In genomic region chr2:120570001-120570400, GRCh38 we compare ENCODE assay signal across 20 cellular contexts.
DNase-seq lines count a peak whose midpoint lies in the region; ATAC-seq, FAIRE-seq and TF ChIP-seq lines count a peak whose summit lies in the region.
"Had no signal": no experiment of that assay in that cellular context is flagged by ENCODE, and none has a peak within 500 bp of the region (broad histone marks: within the 10 kb centered on the region; RNA-seq: fewer than 3 reads in every experiment).

No MANE protein-coding gene starts in this region.

- H3K4me3 ChIP-seq in NB4 (ENCODE audit: low read depth, low read length) (no peak overlapping the region), H1 (ENCODE audit: extremely low read depth in 1 of 4, insufficient read depth in 2 of 4, low read depth in 3 of 4, low read length in 4 of 4) (no peak overlapping the region), gastrocnemius medialis (no peak overlapping the region), psoas muscle (no peak overlapping the region)

- no peak for TF ChIP-seq RAD21 in H1 (IDR thresholded peaks at IDR 0.05 in 1 of 2, conservative IDR thresholded peaks at IDR 0.05 in 1 of 2; ENCODE audit: low read depth in 2 of 2, low read length in 2 of 2)

- no peaks in the 10 kb centered on the region for H3K79me2 ChIP-seq in H1 (ENCODE audit: control insufficient read depth in 1 of 2, insufficient read depth in 2 of 2, low read length in 2 of 2)

- ATAC-seq in Right ventricle myocardium inferior (no peak), gastrocnemius medialis (no peak), psoas muscle (no peak)
- ATAC-seq: HCT116 had no signal

- TF ChIP-seq EP300 in H1 (IDR thresholded peaks at IDR 0.05; ENCODE audit: borderline replicate concordance in 1 of 2, low read depth in 2 of 2, low read length in 2 of 2), result no peak

- TF ChIP-seq CTCF in NB4 (IDR thresholded peaks at IDR 0.05; ENCODE audit: low read depth, low read length) (no peak), H1 (IDR thresholded peaks at IDR 0.05; ENCODE audit: control extremely low read depth in 1 of 3, insufficient read depth in 1 of 3, low read depth in 1 of 3, low read length in 3 of 3) (no peak), gastrocnemius medialis (IDR thresholded peaks at IDR 0.05 in 4 of 5, conservative IDR thresholded peaks at IDR 0.05 in 1 of 5) (no peak), psoas muscle (IDR thresholded peaks at IDR 0.05) (no peak)

- H3K27ac ChIP-seq in H1 (ENCODE audit: low read depth, low read length) (no peak overlapping the region), gastrocnemius medialis (no peak overlapping the region), psoas muscle (no peak overlapping the region)
- H3K27ac ChIP-seq: 22Rv1 had no signal

- no peak overlapping the region for H2AFZ ChIP-seq in H1 (ENCODE audit: low read length)

- H4K8ac ChIP-seq in H1 (ENCODE audit: extremely low read depth, insufficient read depth, low read length), result peak overlapping the region; percentile 62; the same call in 1 of the 2 replicates

- H2AK5ac ChIP-seq in H1 (ENCODE audit: low read depth, low read length), result 0 out of 2 replicates have a peak overlapping the region, but pooled peaks have one; percentile 16

- H3K4me1 ChIP-seq in H1 (replicated peaks in 1 of 4; ENCODE audit: control insufficient read depth in 3 of 4, insufficient read depth in 4 of 4, low read length in 3 of 4), result peaks cover 0 to 1% (median 0%) of the 10 kb centered on the region in 4 experiments; a peak in 2 of 7 replicates
- peaks cover 15% of the 10 kb centered on the region in 2 donors for H3K4me1 ChIP-seq in gastrocnemius medialis
- H3K4me1 ChIP-seq in psoas muscle, result peaks cover 6% of the 10 kb centered on the region

- H2BK120ac ChIP-seq in H1 (replicated peaks; ENCODE audit: low read depth, low read length), result no peak overlapping the region

- POLR2A ChIA-PET in H1 (lab: Charles Lee; ENCODE audit: partially characterized antibody), result interaction anchor here (1.1 kb wide), 1 partner anchor 10 kb away, joined by 3 read pairs; no protein-coding TSS in a partner anchor

- H3K27me3 ChIP-seq in H1 (replicated peaks in 1 of 4; ENCODE audit: control insufficient read depth in 3 of 4, extremely low read depth in 1 of 4, insufficient read depth in 3 of 4, low read length in 3 of 4), result peaks cover 0 to 33% (median 17%) of the 10 kb centered on the region in 4 experiments; a peak in 6 of 7 replicates
- H3K27me3 ChIP-seq in gastrocnemius medialis, result no peaks in the 10 kb centered on the region
- H3K27me3 ChIP-seq in psoas muscle (ENCODE audit: insufficient read depth in 3 of 3, low read length in 2 of 3), result no peaks in the 10 kb centered on the region

- H2BK12ac ChIP-seq in H1 (ENCODE audit: low read depth, low read length), result 0 out of 2 replicates have a peak overlapping the region, but pooled peaks have one; percentile 12

- H2BK5ac ChIP-seq in H1 (ENCODE audit: low read depth, low read length), result no peak overlapping the region; the same call in 1 of the 2 replicates

- H3K4ac ChIP-seq in H1 (replicated peaks; ENCODE audit: insufficient read length, low read depth, low read length), result no peak overlapping the region

- FAIRE-seq in H1 (lab: Jason Lieb, UNC), result no peak
- FAIRE-seq: A204.1, G401.6, GM12892 had no signal

- H3K79me1 ChIP-seq in H1 (ENCODE audit: low read depth, low read length), result no peaks in the 10 kb centered on the region

- 88% methylated on average over 12 of the region's 12 CpGs; no CpG with 5 or more reads in 1 of the 2 experiments for WGBS in H1 (ENCODE audit: extremely low coverage in 1 of 2, insufficient coverage in 1 of 2, insufficient read length in 1 of 2, insufficient replicate concordance in 2 of 2, low coverage in 1 of 2, low lambda C conversion rate in 2 of 2, missing lambda C conversion rate in 1 of 2), 2 experiments
- 95 to 99% (median 96%) methylated on average over 12 of the region's 12 CpGs for WGBS in psoas muscle, 3 donors

- no peak overlapping the region for H4K5ac ChIP-seq in H1 (ENCODE audit: insufficient read length, low read depth, low read length)

- 0 out of 2 replicates have a peak overlapping the region, but pooled peaks have one; percentile 13 for H3K18ac ChIP-seq in H1 (ENCODE audit: extremely low read depth, low read length)

- H2BK20ac ChIP-seq in H1 (ENCODE audit: low read length), result no peak overlapping the region

- no peak overlapping the region for H3K9ac ChIP-seq in H1 (replicated peaks in 1 of 4; ENCODE audit: extremely low read depth in 1 of 4, low read depth in 3 of 4, low read length in 3 of 4)

- no peaks in the 10 kb centered on the region for H4K20me1 ChIP-seq in H1 (replicated peaks in 1 of 2; ENCODE audit: control insufficient read depth in 1 of 2, insufficient read depth in 2 of 2, low read length in 2 of 2)

- in situ Hi-C loops in gastrocnemius medialis (cut with MboI; ENCODE audit: low sequenced_read_pairs in 4 of 4), result loop anchor here in 3 of 4 donors (25.0 kb wide), 1 partner anchor 233 kb away; the partner anchor contains the start of gene INHBB (in 3 of the 3)

- no peak overlapping the region for H3K23ac ChIP-seq in H1 (ENCODE audit: insufficient read length)

- no peak overlapping the region for H3K4me2 ChIP-seq in H1 (ENCODE audit: insufficient read depth in 1 of 2, low read depth in 2 of 2, low read length in 2 of 2)

- H3K23me2 ChIP-seq in H1 (ENCODE audit: low read depth, low read length), result no peaks in the 10 kb centered on the region

- intact Hi-C loops in Right ventricle myocardium inferior (cut with DNase I) (no loop called here), cardiac septum (cut with DNase I) (no loop called here), gastrocnemius medialis (cut with DNase I; ENCODE audit: low total_unique reads) (no loop called here), psoas muscle (cut with DNase I) (no loop called here)

- no peak overlapping the region for H3K14ac ChIP-seq in H1 (ENCODE audit: insufficient read length)

- TF ChIP-seq POLR2A in NB4 (IDR thresholded peaks at IDR 0.05; ENCODE audit: extremely low read depth, insufficient read length) (no peak), H1 (IDR thresholded peaks at IDR 0.05; ENCODE audit: control extremely low read depth in 1 of 2, low read depth in 2 of 2, low read length in 2 of 2) (no peak), gastrocnemius medialis (IDR thresholded peaks at IDR 0.05) (no peak)

- no peak overlapping the region for H3K56ac ChIP-seq in H1 (replicated peaks; ENCODE audit: insufficient read length, low read depth, low read length)

- H3K36me3 ChIP-seq in H1 (ENCODE audit: control insufficient read depth in 2 of 4, insufficient read depth in 4 of 4, low read length in 3 of 4) (no peaks in the 10 kb centered on the region), gastrocnemius medialis (no peaks in the 10 kb centered on the region), psoas muscle (ENCODE audit: insufficient read depth in 1 of 2, low read depth in 1 of 2) (no peaks in the 10 kb centered on the region)

- no peak overlapping the region for H2BK15ac ChIP-seq in H1 (ENCODE audit: low read length)

- CTCF ChIA-PET in H1 (lab: Charles Lee; ENCODE audit: partially characterized antibody), result interaction anchor here (0.5 to 1.6 kb wide), 6 partner anchors 57 to 745 kb away, joined by 3 to 4 read pairs (median 3); no protein-coding TSS in a partner anchor

- no peaks in the 10 kb centered on the region for H3K9me3 ChIP-seq in H1 (ENCODE audit: insufficient read depth in 2 of 2, low read depth in 1 of 2, low read length in 1 of 2)
- H3K9me3 ChIP-seq in gastrocnemius medialis, result no peaks in the 10 kb centered on the region
- no peaks in the 10 kb centered on the region for H3K9me3 ChIP-seq in psoas muscle

- no peak overlapping the region for H4K91ac ChIP-seq in H1 (replicated peaks; ENCODE audit: insufficient read length, low read length)

- DNase-seq in Right ventricle myocardium inferior (ENCODE audit: missing footprints) (peak; percentile 51), cardiac septum (ENCODE audit: low spot score) (no peak), NB4 (ENCODE audit: low read depth) (peak; percentile 25), H1 (ENCODE audit: low read depth in 1 of 2, low spot score in 2 of 2) (no peak), gastrocnemius medialis (no peak), psoas muscle (no peak), NCI-H128 (lab: John Stamatoyannopoulos, UW; ENCODE audit: unreplicated experiment) (no peak)
- DNase-seq in activated CD4-positive, alpha-beta T cell treated with anti-CD3 and anti-CD28 coated beads, Interleukin-2, amount 50 U/mL, for 48 hours, result no peak
- DNase-seq: C1 segment of cervical spinal cord; Calu3; CD4-positive, alpha-beta memory T cell; COR-L47; DMS53; DND-41; H9 had no signal

TF ChIP-seq in H1, 55 proteins besides CTCF, POLR2A, EP300 and RAD21 (continues in another document):
- TF ChIP-seq SRF (IDR thresholded peaks at IDR 0.05; ENCODE audit: low read depth, low read length) (no peak), CBX5 (IDR thresholded peaks at IDR 0.05; ENCODE audit: low read depth, low read length) (no peak), GTF2F1 (IDR thresholded peaks at IDR 0.05; ENCODE audit: borderline replicate concordance, low read depth, low read length) (no peak), JUN (IDR thresholded peaks at IDR 0.05; ENCODE audit: low read depth, low read length) (no peak), POU5F1 (IDR thresholded peaks at IDR 0.05; ENCODE audit: low read depth, low read length) (no peak), EZH2 (IDR thresholded peaks at IDR 0.05; ENCODE audit: low read depth, low read length, severe bottlenecking) (no peak), SP1 (IDR thresholded peaks at IDR 0.05; ENCODE audit: low read depth, low read length) (no peak), CHD2 (IDR thresholded peaks at IDR 0.05; ENCODE audit: low read length) (no peak), CHD1 (IDR thresholded peaks at IDR 0.05; ENCODE audit: low read depth, low read length) (no peak), YY1 (IDR thresholded peaks at IDR 0.05; ENCODE audit: low read depth, low read length) (no peak), FOSL1 (IDR thresholded peaks at IDR 0.05; ENCODE audit: insufficient read depth, low read depth, low read length) (no peak), TAF7 (optimal IDR thresholded peaks at IDR 0.05; ENCODE audit: borderline replicate concordance, low read depth, low read length) (no peak), CTBP2 (IDR thresholded peaks at IDR 0.05; ENCODE audit: borderline replicate concordance, insufficient read depth, insufficient read length, low read length) (no peak), SAP30 (IDR thresholded peaks at IDR 0.05; ENCODE audit: insufficient read depth, insufficient replicate concordance, low read length) (no peak), CEBPB (IDR thresholded peaks at IDR 0.05; ENCODE audit: low read depth, low read length) (no peak)
- TF ChIP-seq, protein P1, sequence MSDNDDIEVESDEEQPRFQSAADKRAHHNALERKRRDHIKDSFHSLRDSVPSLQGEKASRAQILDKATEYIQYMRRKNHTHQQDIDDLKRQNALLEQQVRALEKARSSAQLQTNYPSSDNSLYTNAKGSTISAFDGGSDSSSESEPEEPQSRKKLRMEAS (IDR thresholded peaks at IDR 0.05), result no peak

Comparison
In these comparisons a context has a peak if more than half of its experiments do, and no peak if none do; other contexts are left out.
1. DNase-seq: peak in Right ventricle myocardium inferior (single experiment) and NB4 (single experiment); none in cardiac septum (single experiment), H1 (0 of 2), activated CD4-positive, alpha-beta T cell treated with anti-CD3 and anti-CD28 coated beads, Interleukin-2, amount 50 U/mL, for 48 hours (0 of 2), gastrocnemius medialis (0 of 2), psoas muscle (0 of 2) and NCI-H128 (single experiment).